Comparison of ENCODE assay signal across 8 cellular contexts in genomic region chr18:70288171-70288850, GRCh38. TPM values are rescaled to one million over a fixed set of nuclear protein-coding genes. Genes with fewer than 3 reads are reported as not detected.
DNase-seq lines count a peak whose midpoint lies in the region; ATAC-seq and TF ChIP-seq lines count a peak whose summit lies in the region.

No MANE protein-coding gene starts in this region.

- H3K36me3 Mint-ChIP-seq in T-helper 17 cell (ENCODE audit: low read depth) (no peaks in the 10 kb centered on the region), nephron (ENCODE audit: low read depth) (peaks cover 8% of the 10 kb centered on the region)

- H3K27me3 Mint-ChIP-seq in T-helper 17 cell (peaks cover 49% of the 10 kb centered on the region), nephron (ENCODE audit: low read depth) (no peaks in the 10 kb centered on the region)

- H3K9me3 ChIP-seq in T-helper 17 cell (ENCODE audit: control insufficient read depth, low read length, poor library complexity, severe bottlenecking): no peaks in the 10 kb centered on the region

- no peak overlapping the region for H3K27ac Mint-ChIP-seq in T-helper 17 cell
- H3K27ac Mint-ChIP-seq in nephron: peak overlapping the region; percentile 53 to 87 (median 82)

- peak; percentile 78 for DNase-seq in AG20443 (ENCODE audit: low spot score)
- no peak for DNase-seq in T-helper 17 cell
- DNase-seq in fibroblast of gingiva (ENCODE audit: low read depth): peak; percentile 37
- no peak for DNase-seq in NCI-H2171 treated with DMSO at 0.1 percent for 48 hours (lab: John Stamatoyannopoulos, UW)
- DNase-seq in A172 (ENCODE audit: low spot score): no peak

- no peaks in the 10 kb centered on the region for H3K9me3 Mint-ChIP-seq in nephron

- H3K4me1 Mint-ChIP-seq in T-helper 17 cell (no peaks in the 10 kb centered on the region), nephron (peaks cover 36% of the 10 kb centered on the region)

- ATAC-seq in GM18517 (IDR thresholded peaks at IDR 0.05; ENCODE audit: unreplicated experiment) (peak; percentile 17), HG02973 (IDR thresholded peaks at IDR 0.05; ENCODE audit: unreplicated experiment) (peak; percentile 27), T-helper 17 cell (peak; percentile 10)

- H3K4me3 Mint-ChIP-seq in T-helper 17 cell (peak overlapping the region; percentile 63), nephron (peak overlapping the region; percentile 72 to 81 (median 76))

- no peak for TF ChIP-seq CTCF in nephron (IDR thresholded peaks at IDR 0.05; ENCODE audit: unreplicated experiment in 3 of 3)

RNA-seq across cellular contexts. Expression of gene SOCS6, which starts 0.5 kb away (rescaled TPM):
- total RNA-seq in T-helper 17 cell: 1 to 10 TPM in 1 of 2 donors, under 1 TPM in 1; 0.87 to 2.9 TPM
- total RNA-seq in A172 (2014; rRNA removed; shearing (Covaris generic)): 22.7 and 27.4 TPM in 2 replicates

Comparison
In these comparisons a context has a peak if more than half of its experiments do, and no peak if none do; other contexts are left out.
1. DNase-seq: peak in AG20443 (single experiment) and fibroblast of gingiva (single experiment); none in T-helper 17 cell (0 of 3), NCI-H2171 treated with DMSO at 0.1 percent for 48 hours (single experiment) and A172 (single experiment).
2. Peak in every context shown above with its lines, with median percentiles within 50 percentile points of each other: ATAC-seq.